ENCODE assay signal across 8 cellular contexts in the genomic region with DNA sequence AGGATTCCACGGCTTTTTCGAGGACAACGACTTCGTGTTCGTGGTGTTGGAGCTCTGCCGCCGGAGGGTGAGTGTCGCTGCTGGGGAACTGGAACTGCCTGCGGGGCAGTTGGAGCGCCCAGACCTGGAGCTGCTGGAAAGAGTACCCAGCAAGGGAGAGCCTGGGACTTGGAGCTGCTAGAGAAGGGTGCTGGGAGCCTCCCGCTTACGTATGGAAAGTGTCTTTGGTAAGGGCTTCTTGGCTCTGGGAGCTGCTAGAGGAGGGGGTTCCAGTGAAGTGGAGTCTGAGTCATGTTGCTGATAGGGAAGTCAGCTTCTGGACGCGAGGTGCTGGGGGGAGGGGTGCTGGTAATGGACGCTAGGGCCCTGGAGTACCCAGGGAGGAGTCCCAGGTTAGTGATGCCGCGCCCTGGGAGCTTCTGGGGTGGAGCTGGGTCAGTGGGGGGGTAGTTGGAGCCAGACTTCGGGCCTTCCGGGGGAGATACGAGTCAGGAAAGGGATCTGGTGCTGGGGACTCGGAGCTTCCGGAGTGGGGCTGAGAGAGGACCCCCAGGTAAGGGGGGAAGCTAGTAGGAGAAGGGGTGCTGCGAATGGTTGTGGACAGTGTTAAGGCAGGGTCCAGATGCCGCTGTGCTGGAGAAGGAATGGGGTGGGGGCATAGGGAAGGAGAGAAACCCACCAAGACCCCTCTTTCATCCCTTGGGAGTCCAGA. TPM values are rescaled to one million over a fixed set of nuclear protein-coding genes. Genes with fewer than 3 reads are reported as not detected.
DNase-seq lines count a peak whose midpoint lies in the region; ATAC-seq and TF ChIP-seq lines count a peak whose summit lies in the region.

No MANE protein-coding gene starts in this region.

- TF ChIP-seq POLR2A in breast epithelium (IDR thresholded peaks at IDR 0.05), result no peak

- CTCF ChIA-PET in CD8-positive, alpha-beta memory T cell (lab: Charles Lee), result interaction anchor here (1.0 to 1.1 kb wide), 2 partner anchors 10 to 40 kb away, joined by 3 to 5 read pairs; no protein-coding TSS in a partner anchor

- peak overlapping the region in 1 of 2 experiments; percentile 87 for H3K14ac ChIP-seq in mesenchymal stem cell (ENCODE audit: low read length in 2 of 2)

- no peaks in the 10 kb centered on the region for H3K27me3 Mint-ChIP-seq in CD8-positive, alpha-beta memory T cell

- H2BK15ac ChIP-seq in mesenchymal stem cell (ENCODE audit: low read depth, poor library complexity, severe bottlenecking), result no peak overlapping the region

- H4K8ac ChIP-seq in mesenchymal stem cell (ENCODE audit: low read length), result no peak overlapping the region

- H3K9me3 Mint-ChIP-seq in CD8-positive, alpha-beta memory T cell, result no peaks in the 10 kb centered on the region

- peak overlapping the region; percentile 98 for H3K4me2 ChIP-seq in OCI-LY1 (ENCODE audit: low read length)
- H3K4me2 ChIP-seq in mesenchymal stem cell (ENCODE audit: low read length, poor library complexity, severe bottlenecking), result peak overlapping the region; percentile 99

- ATAC-seq in GM19463 (IDR thresholded peaks at IDR 0.05; ENCODE audit: unreplicated experiment), result no peak
- no peak for ATAC-seq in HG03095 (IDR thresholded peaks at IDR 0.05; ENCODE audit: unreplicated experiment)

- H3K4me3 ChIP-seq in CD8-positive, alpha-beta memory T cell (ENCODE audit: low read length), result peak overlapping the region; percentile 77
- H3K4me3 ChIP-seq in OCI-LY1 (ENCODE audit: low read depth, low read length, poor library complexity, severe bottlenecking), result peak overlapping the region; percentile 76
- peak overlapping the region; percentile 47 to 71 (median 62) for H3K4me3 ChIP-seq in breast epithelium
- peak overlapping the region; percentile 66 to 79 for H3K4me3 ChIP-seq in mesenchymal stem cell (ENCODE audit: insufficient read depth in 1 of 2, low read depth in 1 of 2, low read length in 2 of 2)

- H2BK12ac ChIP-seq in mesenchymal stem cell (ENCODE audit: low read length in 2 of 2), result no peak overlapping the region

- DNase-seq in CD8-positive, alpha-beta memory T cell, result no peak
- peak; percentile 31 for DNase-seq in H4 (ENCODE audit: low spot score)
- no peak for DNase-seq in breast epithelium (ENCODE audit: low spot score in 2 of 2)
- DNase-seq in mesenchymal stem cell, result peak; percentile 74
- no peak for DNase-seq in Ammon's horn (ENCODE audit: low spot score)

- peak overlapping the region; percentile 82 to 93 (median 87) for H3K4me3 Mint-ChIP-seq in CD8-positive, alpha-beta memory T cell

- H3K9ac ChIP-seq in OCI-LY1 (ENCODE audit: low read length), result peak overlapping the region; percentile 83
- H3K9ac ChIP-seq in mesenchymal stem cell (ENCODE audit: low read length), result peak overlapping the region; percentile 91

- H3K9me3 ChIP-seq in CD8-positive, alpha-beta memory T cell (ENCODE audit: low read length), result no peaks in the 10 kb centered on the region
- H3K9me3 ChIP-seq in OCI-LY1 (ENCODE audit: low read length), result no peaks in the 10 kb centered on the region
- H3K9me3 ChIP-seq in breast epithelium, result no peaks in the 10 kb centered on the region
- no peaks in the 10 kb centered on the region for H3K9me3 ChIP-seq in mesenchymal stem cell (ENCODE audit: control insufficient read depth, low read length)

- no peak overlapping the region for H4K91ac ChIP-seq in mesenchymal stem cell (ENCODE audit: low read length)

- no peak overlapping the region for H2BK120ac ChIP-seq in mesenchymal stem cell (ENCODE audit: low read depth, low read length)

- no peak overlapping the region for H2BK5ac ChIP-seq in mesenchymal stem cell (ENCODE audit: low read depth, low read length, poor library complexity, severe bottlenecking)

- no peak overlapping the region for H2AFZ ChIP-seq in OCI-LY1 (ENCODE audit: low read length)
- no peak overlapping the region for H2AFZ ChIP-seq in mesenchymal stem cell (ENCODE audit: low read depth, low read length)

- under 1% methylated on average over 21 of the region's 24 CpGs for WGBS in mesenchymal stem cell

- peak overlapping the region; percentile 35 to 42 for H3K4ac ChIP-seq in mesenchymal stem cell (ENCODE audit: low read depth in 1 of 2, low read length in 2 of 2)

- H3K27ac ChIP-seq in CD8-positive, alpha-beta memory T cell (ENCODE audit: low read depth, low read length), result peak overlapping the region; percentile 75
- H3K27ac ChIP-seq in OCI-LY1 (ENCODE audit: low read depth, low read length, poor library complexity, severe bottlenecking) (peak overlapping the region; percentile 54), breast epithelium (no peak overlapping the region), mesenchymal stem cell (ENCODE audit: low read length, poor library complexity, severe bottlenecking) (no peak overlapping the region)

- POLR2A ChIA-PET in CD8-positive, alpha-beta memory T cell (lab: Charles Lee), result no interaction called here

- H3K79me2 ChIP-seq in OCI-LY1 (ENCODE audit: insufficient read depth, low read length), result peaks cover 29% of the 10 kb centered on the region

- H3K18ac ChIP-seq in mesenchymal stem cell (ENCODE audit: low read depth in 1 of 2, low read length in 2 of 2), result peak overlapping the region in 1 of 2 experiments; percentile 54

- no peaks in the 10 kb centered on the region for H3K27me3 ChIP-seq in CD8-positive, alpha-beta memory T cell (ENCODE audit: insufficient read depth, low read length, poor library complexity, severe bottlenecking)
- no peaks in the 10 kb centered on the region for H3K27me3 ChIP-seq in OCI-LY1 (ENCODE audit: insufficient read depth, low read length)
- no peaks in the 10 kb centered on the region for H3K27me3 ChIP-seq in breast epithelium
- no peaks in the 10 kb centered on the region for H3K27me3 ChIP-seq in mesenchymal stem cell (ENCODE audit: control insufficient read depth in 1 of 2, insufficient read depth in 1 of 2, low read length in 2 of 2)

- peaks cover 14% of the 10 kb centered on the region for H3K4me1 ChIP-seq in CD8-positive, alpha-beta memory T cell (ENCODE audit: insufficient read depth, low read length)
- peaks cover 27% of the 10 kb centered on the region for H3K4me1 ChIP-seq in OCI-LY1 (ENCODE audit: insufficient read depth, low read length, severe bottlenecking)
- no peaks in the 10 kb centered on the region for H3K4me1 ChIP-seq in breast epithelium
- H3K4me1 ChIP-seq in mesenchymal stem cell (ENCODE audit: control insufficient read depth, insufficient read depth, low read depth, low read length), result peaks cover 27% of the 10 kb centered on the region

- H2AK5ac ChIP-seq in mesenchymal stem cell (ENCODE audit: low read length, severe bottlenecking), result no peak overlapping the region

- no peaks in the 10 kb centered on the region for H3K9me2 ChIP-seq in OCI-LY1 (ENCODE audit: low read depth, low read length)

- H3K23ac ChIP-seq in mesenchymal stem cell (ENCODE audit: low read length in 2 of 2), result peak overlapping the region in 1 of 2 experiments; percentile 70

- H3K36me3 ChIP-seq in CD8-positive, alpha-beta memory T cell (ENCODE audit: insufficient read depth, low read length), result no peaks in the 10 kb centered on the region
- H3K36me3 ChIP-seq in OCI-LY1 (ENCODE audit: insufficient read depth, low read length) (peaks cover 51% of the 10 kb centered on the region), breast epithelium (no peaks in the 10 kb centered on the region), mesenchymal stem cell (ENCODE audit: control insufficient read depth in 1 of 2, insufficient read depth in 2 of 2, low read depth in 1 of 2, low read length in 2 of 2) (peaks cover 38 to 51% of the 10 kb centered on the region in 2 experiments)

- H3F3A ChIP-seq in OCI-LY1 (ENCODE audit: insufficient read depth, low read length), result no peaks in the 10 kb centered on the region

- peaks cover 12 to 28% (median 24%) of the 10 kb centered on the region in 3 donors for H3K4me1 Mint-ChIP-seq in CD8-positive, alpha-beta memory T cell

- H3K36me3 Mint-ChIP-seq in CD8-positive, alpha-beta memory T cell, result peaks cover 0 to 32% (median 3%) of the 10 kb centered on the region in 3 donors

- no peaks in the 10 kb centered on the region for H4K20me1 ChIP-seq in OCI-LY1 (ENCODE audit: insufficient read depth, low read length)

- H3K79me1 ChIP-seq in mesenchymal stem cell (replicated peaks; ENCODE audit: low read length, poor library complexity, severe bottlenecking), result peaks cover 35% of the 10 kb centered on the region

- H3K27ac Mint-ChIP-seq in CD8-positive, alpha-beta memory T cell, result peak overlapping the region in 3 of 8 donors; percentile 37 to 52 (median 51)

- intact Hi-C loops in breast epithelium (cut with DNase I; ENCODE audit: low total_unique reads), result no loop called here

- TF ChIP-seq CTCF in OCI-LY1 (IDR thresholded peaks at IDR 0.05; ENCODE audit: low read length) (no peak), breast epithelium (IDR thresholded peaks at IDR 0.05) (no peak)

RNA-seq across cellular contexts. Expression of gene PLK1, which starts 0.7 kb away (rescaled TPM):
- total RNA-seq in CD8-positive, alpha-beta memory T cell, result 10 to 100 TPM; 48.3 to 49.7 TPM
- polyA plus RNA-seq in CD8-positive, alpha-beta memory T cell, result 0.41 TPM
- total RNA-seq in H4 (2014; rRNA removed; shearing (Covaris generic)), result 53.2 and 65.5 TPM in 2 replicates
- total RNA-seq in breast epithelium, result 1 to 10 TPM in 2 of 3 donors, under 1 TPM in 1; 0.66 to 4.3 (median 1.3) TPM
- polyA plus RNA-seq in mesenchymal stem cell (2013, experiment 1 of 2), result 12.9 TPM
- 11.7 TPM for polyA plus RNA-seq in mesenchymal stem cell (2013, experiment 2 of 2)

RNA-seq across cellular contexts. Expression of gene ERN2, which starts 33.6 kb away (rescaled TPM):
- total RNA-seq in CD8-positive, alpha-beta memory T cell, result not detected
- polyA plus RNA-seq in CD8-positive, alpha-beta memory T cell, result not detected
- not detected in 2 replicates for total RNA-seq in H4 (2014; rRNA removed; shearing (Covaris generic))
- under 1 TPM in 1 of 3 donors, not detected in 2; 0.33 TPM for total RNA-seq in breast epithelium
- polyA plus RNA-seq in mesenchymal stem cell (2013, experiment 1 of 2), result 0.06 TPM
- 0.05 TPM for polyA plus RNA-seq in mesenchymal stem cell (2013, experiment 2 of 2)

RNA-seq across cellular contexts. Expression of gene DCTN5, which starts 38.2 kb away (rescaled TPM):
- total RNA-seq in CD8-positive, alpha-beta memory T cell, result 100 to 1,000 TPM in 1 of 2 experiments, 10 to 100 TPM in 1; 99.1 to 104 TPM
- polyA plus RNA-seq in CD8-positive, alpha-beta memory T cell, result 65.1 TPM
- total RNA-seq in H4 (2014; rRNA removed; shearing (Covaris generic)), result 74.7 and 75.2 TPM in 2 replicates
- total RNA-seq in breast epithelium, result 10 to 100 TPM; 29.5 to 41.8 (median 41.3) TPM
- polyA plus RNA-seq in mesenchymal stem cell (2013, experiment 1 of 2), result 51.0 TPM
- polyA plus RNA-seq in mesenchymal stem cell (2013, experiment 2 of 2), result 49.7 TPM

RNA-seq across cellular contexts. Expression of gene PALB2, which starts 38.3 kb away (rescaled TPM):
- total RNA-seq in CD8-positive, alpha-beta memory T cell, result 10 to 100 TPM; 27.7 to 27.8 TPM
- 9.3 TPM for polyA plus RNA-seq in CD8-positive, alpha-beta memory T cell
- 10.4 and 10.5 TPM in 2 replicates for total RNA-seq in H4 (2014; rRNA removed; shearing (Covaris generic))
- 10 to 100 TPM; 10.4 to 18.6 (median 10.5) TPM for total RNA-seq in breast epithelium
- 13.8 TPM for polyA plus RNA-seq in mesenchymal stem cell (2013, experiment 1 of 2)
- 14.4 TPM for polyA plus RNA-seq in mesenchymal stem cell (2013, experiment 2 of 2)

Comparison
In these comparisons a context has a peak if more than half of its experiments do, and no peak if none do; other contexts are left out.
1. DNase-seq: peak in H4 (single experiment) and mesenchymal stem cell (single experiment); none in CD8-positive, alpha-beta memory T cell (0 of 5), breast epithelium (0 of 2) and Ammon's horn (single experiment).
2. H3K27ac ChIP-seq: peak in CD8-positive, alpha-beta memory T cell (single experiment) and OCI-LY1 (single experiment); none in breast epithelium (0 of 2) and mesenchymal stem cell (single experiment).
3. RNA of gene PLK1, which starts 0.7 kb away (total RNA-seq): 53.2 to 65.5 TPM in H4 and 48.3 to 49.7 TPM in CD8-positive, alpha-beta memory T cell; 0.66 to 4.3 TPM in breast epithelium; every median in the first group is over 4 times any median in the second.
4. Peak in every context shown above with its lines, with median percentiles within 50 percentile points of each other: H3K4me3 ChIP-seq.